In genomic region chr4:20430555-20430954, GRCh38 we compare ENCODE assay signal across 21 cellular contexts.
DNase-seq lines count a peak whose midpoint lies in the region; ATAC-seq, FAIRE-seq and TF ChIP-seq lines count a peak whose summit lies in the region.
"Had no signal": no experiment of that assay in that cellular context is flagged by ENCODE, and none has a peak within 500 bp of the region (broad histone marks: within the 10 kb centered on the region; RNA-seq: fewer than 3 reads in every experiment).

No MANE protein-coding gene starts in this region.

- CTCF ChIA-PET in A673 (lab: Charles Lee): no interaction called here
- CTCF ChIA-PET in IMR-90 (lab: Yijun Ruan, JAX): interaction anchor here (0.6 to 1.1 kb wide), 2 partner anchors 92 to 158 kb away, joined by 3 to 5 read pairs; no protein-coding TSS in a partner anchor

- no peak overlapping the region for H3K18ac ChIP-seq in IMR-90 (ENCODE audit: low read depth, low read length)

- H3K4me1 ChIP-seq in A673 (ENCODE audit: insufficient read depth, low read length, poor library complexity, severe bottlenecking): peaks cover 44% of the 10 kb centered on the region
- H3K4me1 ChIP-seq in IMR-90 (ENCODE audit: control insufficient read depth, insufficient read depth, low read length): no peaks in the 10 kb centered on the region; the same call in 1 of the 2 replicates
- peaks cover 6% of the 10 kb centered on the region for H3K4me1 ChIP-seq in mucosa of descending colon (ENCODE audit: low read depth)
- H3K4me1 ChIP-seq in upper lobe of right lung: no peaks in the 10 kb centered on the region

- no peak for TF ChIP-seq RAD21 in IMR-90 (IDR thresholded peaks at IDR 0.05; ENCODE audit: low read length)

- no peak overlapping the region for H3K4ac ChIP-seq in IMR-90 (ENCODE audit: low read depth, low read length)

- H3K9me3 ChIP-seq in A673 (ENCODE audit: low read depth, low read length, poor library complexity, severe bottlenecking) (no peaks in the 10 kb centered on the region), IMR-90 (ENCODE audit: control insufficient read depth, insufficient read depth, low read length) (no peaks in the 10 kb centered on the region), mucosa of descending colon (no peaks in the 10 kb centered on the region), upper lobe of right lung (no peaks in the 10 kb centered on the region)
- H3K9me3 ChIP-seq: Peyer's patch, tibial nerve had no signal

- peak overlapping the region; percentile 12 for H2AFZ ChIP-seq in IMR-90 (replicated peaks; ENCODE audit: low read length, poor library complexity)

- dilution Hi-C loops in IMR-90 (cut with HindIII; ENCODE audit: low sequenced_read_pairs, unreplicated experiment): no loop called here

- POLR2A ChIA-PET in A673 (lab: Charles Lee; ENCODE audit: low non-redundant PET) (no interaction called here), IMR-90 (lab: Charles Lee; ENCODE audit: unreplicated experiment) (no interaction called here)

- H3K4me3 ChIP-seq in A673 (ENCODE audit: low read depth, low read length, poor library complexity, severe bottlenecking): no peak overlapping the region
- no peak overlapping the region for H3K4me3 ChIP-seq in IMR-90 (ENCODE audit: insufficient read depth, low read depth, low read length)
- no peak overlapping the region for H3K4me3 ChIP-seq in bronchial epithelial cell (ENCODE audit: low read depth, low read length)
- no peak overlapping the region for H3K4me3 ChIP-seq in mucosa of descending colon
- H3K4me3 ChIP-seq in upper lobe of right lung: no peak overlapping the region
- H3K4me3 ChIP-seq: Peyer's patch had no signal

- BruUV-seq in A673 (replicated peaks; lab: Mats Ljungman, UMichigan) (no TSS peak), IMR-90 (replicated peaks; lab: Mats Ljungman, UMichigan) (no TSS peak)

- no peak overlapping the region for H2BK20ac ChIP-seq in IMR-90 (ENCODE audit: low read depth, low read length)

- peak overlapping the region in 1 of 2 experiments; percentile 54; a peak in 1 of 4 replicates for H4K8ac ChIP-seq in IMR-90 (ENCODE audit: low read depth in 2 of 2, low read length in 2 of 2)

- TF ChIP-seq CTCF in A673 (conservative IDR thresholded peaks at IDR 0.05; ENCODE audit: low read depth, low read length) (no peak), IMR-90 (conservative IDR thresholded peaks at IDR 0.05; ENCODE audit: low read depth, low read length) (no peak), bronchial epithelial cell (IDR thresholded peaks at IDR 0.05; ENCODE audit: insufficient read depth, low read length, severe bottlenecking) (no peak), mucosa of descending colon (IDR thresholded peaks at IDR 0.05) (no peak), upper lobe of right lung (IDR thresholded peaks at IDR 0.05) (no peak)

- H3K4me2 ChIP-seq in IMR-90 (ENCODE audit: low read depth, low read length): no peak overlapping the region

- no peak overlapping the region for H2BK15ac ChIP-seq in IMR-90 (ENCODE audit: low read depth, low read length)

- no peak overlapping the region for H2BK5ac ChIP-seq in IMR-90 (ENCODE audit: low read depth, low read length, poor library complexity, severe bottlenecking)

- H3K56ac ChIP-seq in IMR-90 (ENCODE audit: extremely low read depth, insufficient read depth, low read length): no peak overlapping the region

- peak overlapping the region; percentile 44; the same call in 1 of the 2 replicates for H2BK120ac ChIP-seq in IMR-90 (ENCODE audit: low read depth, low read length)

- in situ Hi-C loops in IMR-90 (cut with MboI; ENCODE audit: low sequenced_read_pairs): loop anchor here (25.0 kb wide), 1 partner anchor 1743 kb away; no protein-coding TSS in a partner anchor

- no peak overlapping the region for H3K9ac ChIP-seq in IMR-90 (ENCODE audit: low read depth, low read length)

- H3K14ac ChIP-seq in IMR-90 (replicated peaks; ENCODE audit: low read depth, low read length): no peak overlapping the region

- H2AK9ac ChIP-seq in IMR-90 (replicated peaks; ENCODE audit: low read depth, low read length, poor library complexity): no peak overlapping the region

- H2AK5ac ChIP-seq in IMR-90 (ENCODE audit: low read depth, low read length): no peak overlapping the region

- H3K27ac ChIP-seq in A673 (ENCODE audit: low read depth, low read length, poor library complexity, severe bottlenecking): no peak overlapping the region
- H3K27ac ChIP-seq in IMR-90 (ENCODE audit: insufficient read depth, low read length): no peak overlapping the region
- H3K27ac ChIP-seq in upper lobe of right lung: no peak overlapping the region

- H3K79me1 ChIP-seq in IMR-90 (ENCODE audit: low read depth in 1 of 2, low read length in 2 of 2): no peaks in the 10 kb centered on the region

- DNase-seq in A673 (ENCODE audit: low spot score): peak; percentile 40
- DNase-seq in IMR-90: peak; percentile 69
- DNase-seq in bronchial epithelial cell (ENCODE audit: low read depth): peak; percentile 21
- no peak for DNase-seq in mucosa of descending colon
- no peak for DNase-seq in foreskin melanocyte
- DNase-seq in frontal cortex (ENCODE audit: low spot score in 2 of 2): no peak
- DNase-seq in islet precursor cell: no peak
- DNase-seq in upper lobe of right lung: no peak
- DNase-seq: activated CD4-positive, alpha-beta memory T cell treated with anti-CD3 and anti-CD28 coated beads for 36 hours; activated T-cell treated with anti-CD3 and anti-CD28 coated beads, Interleukin-2, amount 50 U/mL, for 1 hour; CD8-positive, alpha-beta memory T cell; DMS79 treated with DMSO at 0.1 percent for 48 hours; effector CD4-positive, alpha-beta T cell; left ventricle myocardium superior; naive B cell; NCI-H1436; stimulated activated naive CD4-positive, alpha-beta T cell had no signal

- intact Hi-C loops in A673 (cut with micrococcal nuclease; ENCODE audit: unreplicated experiment) (no loop called here), IMR-90 (cut with micrococcal nuclease) (no loop called here), mucosa of descending colon (cut with DNase I, micrococcal nuclease) (no loop called here), upper lobe of right lung (cut with DNase I) (no loop called here)

- WGBS in IMR-90 (ENCODE audit: extremely low coverage in 2 of 2, insufficient read length in 1 of 2), 2 experiments: 33% methylated on average over 2 of the region's 4 CpGs; no CpG with 5 or more reads in 1 of the 2 experiments

- no peak for TF ChIP-seq POLR2A in IMR-90 (IDR thresholded peaks at IDR 0.05; ENCODE audit: low read depth, low read length)

- H3K36me3 ChIP-seq in A673 (ENCODE audit: insufficient read depth, low read length, poor library complexity, severe bottlenecking) (no peaks in the 10 kb centered on the region), IMR-90 (ENCODE audit: control insufficient read depth, insufficient read depth, low read length) (no peaks in the 10 kb centered on the region), bronchial epithelial cell (ENCODE audit: control insufficient read depth, insufficient read depth, low read length) (no peaks in the 10 kb centered on the region), mucosa of descending colon (ENCODE audit: low read depth) (no peaks in the 10 kb centered on the region), upper lobe of right lung (no peaks in the 10 kb centered on the region)
- H3K36me3 ChIP-seq: Peyer's patch, tibial nerve had no signal

- H3K27me3 ChIP-seq in A673 (replicated peaks; ENCODE audit: insufficient read depth, low read depth, low read length, poor library complexity): no peaks in the 10 kb centered on the region
- no peaks in the 10 kb centered on the region for H3K27me3 ChIP-seq in IMR-90 (ENCODE audit: control insufficient read depth, insufficient read depth, low read length)
- no peaks in the 10 kb centered on the region for H3K27me3 ChIP-seq in bronchial epithelial cell (ENCODE audit: control insufficient read depth, insufficient read depth, low read length)
- H3K27me3 ChIP-seq in upper lobe of right lung: no peaks in the 10 kb centered on the region
- H3K27me3 ChIP-seq: Peyer's patch, tibial nerve had no signal

- no peak for FAIRE-seq in bronchial epithelial cell (lab: Jason Lieb, UNC)
- no peak for FAIRE-seq in frontal cortex (lab: Jason Lieb, UNC)
- FAIRE-seq: A204.1, GM19239 had no signal

- H4K91ac ChIP-seq in IMR-90 (ENCODE audit: insufficient read depth, low read depth, low read length): no peak overlapping the region

- no peak overlapping the region for H4K5ac ChIP-seq in IMR-90 (ENCODE audit: low read depth, low read length)

- no peaks in the 10 kb centered on the region for H3K9me1 ChIP-seq in IMR-90 (ENCODE audit: insufficient read depth, low read length)

- H3K23ac ChIP-seq in IMR-90 (ENCODE audit: low read depth, low read length): no peak overlapping the region; the same call in 1 of the 2 replicates

- peak; percentile 74 for ATAC-seq in IMR-90 (ENCODE audit: low read depth)
- peak; percentile 68 for ATAC-seq in mucosa of descending colon
- no peak for ATAC-seq in upper lobe of right lung
- ATAC-seq: left ventricle myocardium superior had no signal

- no peaks in the 10 kb centered on the region for H4K20me1 ChIP-seq in IMR-90 (ENCODE audit: insufficient read depth, low read length)

TF ChIP-seq in IMR-90, 13 proteins besides CTCF, POLR2A, EP300 and RAD21 (continues in another document):
- TF ChIP-seq RFX5 (IDR thresholded peaks at IDR 0.05; ENCODE audit: low read depth, low read length) (no peak), CEBPB (IDR thresholded peaks at IDR 0.05; ENCODE audit: low read depth, low read length) (no peak), CHD1 (IDR thresholded peaks at IDR 0.05; ENCODE audit: low read depth, low read length) (no peak), USF2 (IDR thresholded peaks at IDR 0.05; ENCODE audit: low read depth, low read length) (no peak), FOS (IDR thresholded peaks at IDR 0.05; ENCODE audit: low read depth, low read length) (no peak), ELK1 (IDR thresholded peaks at IDR 0.05; ENCODE audit: borderline replicate concordance, low read depth, low read length) (no peak), BHLHE40 (IDR thresholded peaks at IDR 0.05; ENCODE audit: low read depth, low read length) (no peak), MAFK (IDR thresholded peaks at IDR 0.05; ENCODE audit: low read depth, low read length) (no peak)

Comparison
In these comparisons a context has a peak if more than half of its experiments do, and no peak if none do; other contexts are left out.
1. DNase-seq: peak in A673 (single experiment), IMR-90 (single experiment) and bronchial epithelial cell (single experiment); none in mucosa of descending colon (0 of 3), foreskin melanocyte (single experiment), frontal cortex (0 of 2), islet precursor cell (single experiment) and upper lobe of right lung (single experiment).